ENCODE assay signal across 10 cellular contexts in genomic region chr10:126561499-126562208, GRCh38.
DNase-seq lines count a peak whose midpoint lies in the region; ATAC-seq lines count a peak whose summit lies in the region.
"Had no signal": no experiment of that assay in that cellular context is flagged by ENCODE, and none has a peak within 500 bp of the region (broad histone marks: within the 10 kb centered on the region; RNA-seq: fewer than 3 reads in every experiment).

No MANE protein-coding gene starts in this region.

- no peak overlapping the region for H3K4me3 Mint-ChIP-seq in activated T-helper 17 cell treated with anti-CD3 and anti-CD28 coated beads, Interleukin-2, amount 50 U/mL, for 72 hours

- intact Hi-C loops in left ventricle myocardium superior (cut with micrococcal nuclease) = no loop called here

- H3K4me1 Mint-ChIP-seq in activated T-helper 17 cell treated with anti-CD3 and anti-CD28 coated beads, Interleukin-2, amount 50 U/mL, for 72 hours = no peaks in the 10 kb centered on the region
- H3K4me1 Mint-ChIP-seq: CD4-positive, alpha-beta memory T cell had no signal

- no peak overlapping the region for H3K27ac Mint-ChIP-seq in activated T-helper 17 cell treated with anti-CD3 and anti-CD28 coated beads, Interleukin-2, amount 50 U/mL, for 72 hours
- H3K27ac Mint-ChIP-seq: CD4-positive, alpha-beta memory T cell had no signal

- DNase-seq in C1 segment of cervical spinal cord (lab: John Stamatoyannopoulos, UW) (peak in 11 of 14 donors; percentile 14 to 78 (median 61)), anterior cingulate cortex (lab: John Stamatoyannopoulos, UW) (peak in 50 of 58 donors; percentile 22 to 93 (median 62)), left ventricle myocardium superior (no peak), pons (ENCODE audit: low spot score) (peak; percentile 98), OCI-M2 (lab: John Stamatoyannopoulos, UW; ENCODE audit: unreplicated experiment) (no peak)
- DNase-seq: CD4-positive, alpha-beta memory T cell; NCI-H748 treated with DMSO at 0.1 percent for 48 hours had no signal

- ATAC-seq in left ventricle myocardium superior = peak; percentile 49
- no peak for ATAC-seq in HG03442 (IDR thresholded peaks at IDR 0.05; ENCODE audit: unreplicated experiment)
- ATAC-seq in GM18858 (IDR thresholded peaks at IDR 0.05; ENCODE audit: unreplicated experiment) = no peak
- no peak for ATAC-seq in activated T-helper 17 cell treated with anti-CD3 and anti-CD28 coated beads, Interleukin-2, amount 50 U/mL, for 72 hours (replicated peaks)

- H3K9me3 Mint-ChIP-seq in activated T-helper 17 cell treated with anti-CD3 and anti-CD28 coated beads, Interleukin-2, amount 50 U/mL, for 72 hours = no peaks in the 10 kb centered on the region

- H3K36me3 Mint-ChIP-seq in activated T-helper 17 cell treated with anti-CD3 and anti-CD28 coated beads, Interleukin-2, amount 50 U/mL, for 72 hours (ENCODE audit: low read depth) = no peaks in the 10 kb centered on the region
- H3K36me3 Mint-ChIP-seq: CD4-positive, alpha-beta memory T cell had no signal

- peaks cover 3% of the 10 kb centered on the region for H3K27me3 Mint-ChIP-seq in activated T-helper 17 cell treated with anti-CD3 and anti-CD28 coated beads, Interleukin-2, amount 50 U/mL, for 72 hours

Comparison
In these comparisons a context has a peak if more than half of its experiments do, and no peak if none do; other contexts are left out.
1. DNase-seq: peak in C1 segment of cervical spinal cord (11 of 14), anterior cingulate cortex (50 of 58) and pons (single experiment); none in left ventricle myocardium superior (single experiment) and OCI-M2 (single experiment).